ENCODE assay signal across 22 cellular contexts in genomic region chr7:98993024-98993897, GRCh38.
DNase-seq lines count a peak whose midpoint lies in the region; ATAC-seq, FAIRE-seq and TF ChIP-seq lines count a peak whose summit lies in the region.
"Had no signal": no experiment of that assay in that cellular context is flagged by ENCODE, and none has a peak within 500 bp of the region (broad histone marks: within the 10 kb centered on the region; RNA-seq: fewer than 3 reads in every experiment).

No MANE protein-coding gene starts in this region.

- peak; percentile 51; the same call in 1 of the 3 replicates for ATAC-seq in K562
- ATAC-seq: natural killer cell treated with Interleukin-12 subunit alpha and Interleukin-12 subunit beta and Interleukin-15 and Interleukin-18, amount 100 ng/mL, for 72 hours; psoas muscle; stimulated activated naive B cell treated with anti-CD40 and anti-IgM and Interleukin-4, amounts not matched to agents 10 μg/mL and 1 μg/mL and 100 μg/mL, for 72 hours had no signal

- H3K27me3 ChIP-seq in K562 (ENCODE audit: control insufficient read depth in 2 of 2, insufficient read depth in 2 of 2, low read length in 2 of 2) (no peaks in the 10 kb centered on the region), neural progenitor cell (no peaks in the 10 kb centered on the region)
- H3K27me3 ChIP-seq: esophagus muscularis mucosa, SJSA1, spleen, tibial artery had no signal

- TF ChIP-seq EP300 in K562 (IDR thresholded peaks at IDR 0.05; ENCODE audit: low read length) = no peak

- H3K27ac Mint-ChIP-seq in neural progenitor cell = no peak overlapping the region
- H3K27ac Mint-ChIP-seq: activated naive CD4-positive, alpha-beta T cell treated with anti-CD3 and anti-CD28 coated beads, Interleukin-2, amount 50 U/mL, for 24 hours; natural killer cell treated with Interleukin-12 subunit alpha and Interleukin-12 subunit beta and Interleukin-15 and Interleukin-18, amount 100 ng/mL, for 72 hours; stimulated activated naive B cell treated with anti-CD40 and anti-IgM and Interleukin-4, amounts not matched to agents 10 μg/mL and 1 μg/mL and 100 μg/mL, for 72 hours had no signal

- POLR2A ChIA-PET in K562 (lab: Yijun Ruan, JAX) = no interaction called here

- H3K36me3 ChIP-seq in K562 (ENCODE audit: control insufficient read depth, insufficient read depth, low read length) = peaks cover 92% of the 10 kb centered on the region
- no peaks in the 10 kb centered on the region for H3K36me3 ChIP-seq in neural progenitor cell

- 91% methylated on average over 32 of the region's 32 CpGs for WGBS in K562 (ENCODE audit: insufficient coverage, low coverage, missing lambda C conversion rate)

- H3K4me3 Mint-ChIP-seq in neural progenitor cell = no peak overlapping the region
- H3K4me3 Mint-ChIP-seq: activated naive CD4-positive, alpha-beta T cell treated with anti-CD3 and anti-CD28 coated beads, Interleukin-2, amount 50 U/mL, for 24 hours; natural killer cell treated with Interleukin-12 subunit alpha and Interleukin-12 subunit beta and Interleukin-15 and Interleukin-18, amount 100 ng/mL, for 72 hours; stimulated activated naive B cell treated with anti-CD40 and anti-IgM and Interleukin-4, amounts not matched to agents 10 μg/mL and 1 μg/mL and 100 μg/mL, for 72 hours had no signal

- in situ Hi-C loops in K562 (cut with MboI) = no loop called here

- no peaks in the 10 kb centered on the region for H3K9me1 ChIP-seq in K562 (ENCODE audit: control insufficient read depth, insufficient read depth, low read length)

- peak; percentile 32 for FAIRE-seq in K562 (lab: Jason Lieb, UNC)

- no peaks in the 10 kb centered on the region for H3K9me3 Mint-ChIP-seq in neural progenitor cell
- H3K9me3 Mint-ChIP-seq: activated naive CD4-positive, alpha-beta T cell treated with anti-CD3 and anti-CD28 coated beads, Interleukin-2, amount 50 U/mL, for 24 hours; natural killer cell treated with Interleukin-12 subunit alpha and Interleukin-12 subunit beta and Interleukin-15 and Interleukin-18, amount 100 ng/mL, for 72 hours; stimulated activated naive B cell treated with anti-CD40 and anti-IgM and Interleukin-4, amounts not matched to agents 10 μg/mL and 1 μg/mL and 100 μg/mL, for 72 hours had no signal

- H3K4me1 Mint-ChIP-seq in neural progenitor cell = no peaks in the 10 kb centered on the region

- peak; percentile 39 for DNase-seq in D341Med (ENCODE audit: low spot score)
- DNase-seq in HT-29 (ENCODE audit: low spot score) = peak; percentile 13
- DNase-seq in K562 (ENCODE audit: extremely low read depth in 1 of 4, low spot score in 3 of 4) = peak in 3 of 4 experiments; percentile 7 to 37 (median 35)
- DNase-seq in neural progenitor cell (ENCODE audit: low spot score) = no peak
- no peak for DNase-seq in NCI-H2196 treated with DMSO at 0.1 percent for 48 hours (lab: John Stamatoyannopoulos, UW; ENCODE audit: unreplicated experiment)
- no peak for DNase-seq in hippocampal formation (lab: John Stamatoyannopoulos, UW)
- DNase-seq in activated naive CD4-positive, alpha-beta T cell treated with Interleukin-2 at 50 U/mL for 16 hours = no peak
- no peak for DNase-seq in stimulated activated CD4-positive, alpha-beta T cell treated with anti-CD3 and anti-CD28 coated beads, Interleukin-4, amount 100 ng/mL, for 4 hours
- DNase-seq: activated CD4-positive, alpha-beta T cell treated with anti-CD3 and anti-CD28 coated beads for 48 hours; activated CD8-positive, alpha-beta memory T cell treated with anti-CD3 and anti-CD28 coated beads, Interleukin-2, amount 50 U/mL, for 4 hours; NCI-H2029 treated with DMSO at 0.1 percent for 48 hours; NCI-H524 treated with DMSO at 0.1 percent for 48 hours; OCI-M1; psoas muscle; spleen; stimulated activated naive B cell treated with anti-CD40 and anti-IgM and Interleukin-4, amounts not matched to agents 10 μg/mL and 1 μg/mL and 100 μg/mL, for 72 hours; T-helper 9 cell had no signal

- no peak overlapping the region for H3K27ac ChIP-seq in K562 (ENCODE audit: extremely low read depth, low read depth, low read length)
- no peak overlapping the region for H3K27ac ChIP-seq in neural progenitor cell
- H3K27ac ChIP-seq: esophagus muscularis mucosa, psoas muscle, SJSA1, spleen, tibial artery had no signal

- TF ChIP-seq RAD21 in K562 (CRISPR knock-in tag; conservative IDR thresholded peaks at IDR 0.05 in 1 of 2, IDR thresholded peaks at IDR 0.05 in 1 of 2) = no peak

- CTCF ChIA-PET in K562 (lab: Yijun Ruan, JAX; ENCODE audit: low intra/inter-chr PET ratio) = no interaction called here

- H3K9me3 ChIP-seq in K562 (replicated peaks; ENCODE audit: control insufficient read depth, insufficient read depth, low read depth, low read length) = no peaks in the 10 kb centered on the region
- H3K9me3 ChIP-seq in neural progenitor cell (ENCODE audit: low read depth) = no peaks in the 10 kb centered on the region
- H3K9me3 ChIP-seq: esophagus muscularis mucosa, psoas muscle, SJSA1, spleen, tibial artery had no signal

- peaks cover 46% of the 10 kb centered on the region for H3K36me3 Mint-ChIP-seq in neural progenitor cell

- H4K20me1 ChIP-seq in K562 (replicated peaks; ENCODE audit: control insufficient read depth, insufficient read depth, low read length) = no peaks in the 10 kb centered on the region
- no peaks in the 10 kb centered on the region for H4K20me1 ChIP-seq in neural progenitor cell (ENCODE audit: low read depth)

- H3K4me1 ChIP-seq in K562 (replicated peaks in 1 of 2; ENCODE audit: control insufficient read depth in 2 of 2, insufficient read depth in 2 of 2, low read length in 2 of 2) (no peaks in the 10 kb centered on the region), neural progenitor cell (no peaks in the 10 kb centered on the region)
- H3K4me1 ChIP-seq: psoas muscle, SJSA1 had no signal

- TF ChIP-seq POLR2A in K562 (conservative IDR thresholded peaks at IDR 0.05) = no peak

- H3K79me2 ChIP-seq in K562 (ENCODE audit: control insufficient read depth, insufficient read depth, low read length) = no peaks in the 10 kb centered on the region
- no peaks in the 10 kb centered on the region for H3K79me2 ChIP-seq in neural progenitor cell (ENCODE audit: low read depth)

- BruUV-seq in K562 (replicated peaks; lab: Mats Ljungman, UMichigan) = no TSS peak

- H2AFZ ChIP-seq in K562 (ENCODE audit: low read depth, low read length) (no peak overlapping the region), neural progenitor cell (replicated peaks) (no peak overlapping the region)

- H3F3A ChIP-seq in neural progenitor cell (ENCODE audit: low read depth) = no peaks in the 10 kb centered on the region

- H3K9ac ChIP-seq in K562 (ENCODE audit: insufficient read depth in 1 of 2, low read depth in 2 of 2, low read length in 2 of 2) (no peak overlapping the region), neural progenitor cell (no peak overlapping the region)

- TF ChIP-seq CTCF in K562 (IDR thresholded peaks at IDR 0.05 in 2 of 3, conservative IDR thresholded peaks at IDR 0.05 in 1 of 3; ENCODE audit: insufficient read depth in 2 of 3, low read depth in 1 of 3, low read length in 3 of 3) (peak; percentile 18 to 29 (median 27); a peak in 2 of 6 replicates), neural progenitor cell (IDR thresholded peaks at IDR 0.05) (peak; percentile 41)

- H3K4me2 ChIP-seq in K562 (ENCODE audit: insufficient read depth, low read length) (no peak overlapping the region), neural progenitor cell (no peak overlapping the region)

- no peak overlapping the region for H3K4me3 ChIP-seq in K562
- H3K4me3 ChIP-seq in neural progenitor cell = no peak overlapping the region
- H3K4me3 ChIP-seq: esophagus muscularis mucosa, psoas muscle, SJSA1, spleen, tibial artery had no signal

- H3K27me3 Mint-ChIP-seq in neural progenitor cell (ENCODE audit: insufficient read depth, low read depth) = no peaks in the 10 kb centered on the region
- H3K27me3 Mint-ChIP-seq: activated naive CD4-positive, alpha-beta T cell treated with anti-CD3 and anti-CD28 coated beads, Interleukin-2, amount 50 U/mL, for 24 hours; natural killer cell treated with Interleukin-12 subunit alpha and Interleukin-12 subunit beta and Interleukin-15 and Interleukin-18, amount 100 ng/mL, for 72 hours; stimulated activated naive B cell treated with anti-CD40 and anti-IgM and Interleukin-4, amounts not matched to agents 10 μg/mL and 1 μg/mL and 100 μg/mL, for 72 hours had no signal

- intact Hi-C loops in K562 (cut with micrococcal nuclease) = no loop called here

TF ChIP-seq in K562, 482 proteins besides CTCF, POLR2A, EP300 and RAD21:
- TF ChIP-seq CEBPB (tag; IDR thresholded peaks at IDR 0.05) (no peak), POLR2G (IDR thresholded peaks at IDR 0.05; ENCODE audit: low read depth, low read length) (peak; percentile 43)

Comparison
In these comparisons a context has a peak if more than half of its experiments do, and no peak if none do; other contexts are left out.
1. DNase-seq: peak in D341Med (single experiment), HT-29 (single experiment) and K562 (3 of 4); none in neural progenitor cell (single experiment), NCI-H2196 treated with DMSO at 0.1 percent for 48 hours (single experiment), hippocampal formation (0 of 2), activated naive CD4-positive, alpha-beta T cell treated with Interleukin-2 at 50 U/mL for 16 hours (single experiment) and stimulated activated CD4-positive, alpha-beta T cell treated with anti-CD3 and anti-CD28 coated beads, Interleukin-4, amount 100 ng/mL, for 4 hours (0 of 2).